In genomic region chr16:81876273-81876900, GRCh38 we compare ENCODE assay signal across 1 cellular context.
TF ChIP-seq lines count a peak whose summit lies in the region.

No MANE protein-coding gene starts in this region.

TF ChIP-seq in GM23338, 12 proteins besides CTCF, POLR2A, EP300 and RAD21 (continued from another document):
- TF ChIP-seq, protein P1, sequence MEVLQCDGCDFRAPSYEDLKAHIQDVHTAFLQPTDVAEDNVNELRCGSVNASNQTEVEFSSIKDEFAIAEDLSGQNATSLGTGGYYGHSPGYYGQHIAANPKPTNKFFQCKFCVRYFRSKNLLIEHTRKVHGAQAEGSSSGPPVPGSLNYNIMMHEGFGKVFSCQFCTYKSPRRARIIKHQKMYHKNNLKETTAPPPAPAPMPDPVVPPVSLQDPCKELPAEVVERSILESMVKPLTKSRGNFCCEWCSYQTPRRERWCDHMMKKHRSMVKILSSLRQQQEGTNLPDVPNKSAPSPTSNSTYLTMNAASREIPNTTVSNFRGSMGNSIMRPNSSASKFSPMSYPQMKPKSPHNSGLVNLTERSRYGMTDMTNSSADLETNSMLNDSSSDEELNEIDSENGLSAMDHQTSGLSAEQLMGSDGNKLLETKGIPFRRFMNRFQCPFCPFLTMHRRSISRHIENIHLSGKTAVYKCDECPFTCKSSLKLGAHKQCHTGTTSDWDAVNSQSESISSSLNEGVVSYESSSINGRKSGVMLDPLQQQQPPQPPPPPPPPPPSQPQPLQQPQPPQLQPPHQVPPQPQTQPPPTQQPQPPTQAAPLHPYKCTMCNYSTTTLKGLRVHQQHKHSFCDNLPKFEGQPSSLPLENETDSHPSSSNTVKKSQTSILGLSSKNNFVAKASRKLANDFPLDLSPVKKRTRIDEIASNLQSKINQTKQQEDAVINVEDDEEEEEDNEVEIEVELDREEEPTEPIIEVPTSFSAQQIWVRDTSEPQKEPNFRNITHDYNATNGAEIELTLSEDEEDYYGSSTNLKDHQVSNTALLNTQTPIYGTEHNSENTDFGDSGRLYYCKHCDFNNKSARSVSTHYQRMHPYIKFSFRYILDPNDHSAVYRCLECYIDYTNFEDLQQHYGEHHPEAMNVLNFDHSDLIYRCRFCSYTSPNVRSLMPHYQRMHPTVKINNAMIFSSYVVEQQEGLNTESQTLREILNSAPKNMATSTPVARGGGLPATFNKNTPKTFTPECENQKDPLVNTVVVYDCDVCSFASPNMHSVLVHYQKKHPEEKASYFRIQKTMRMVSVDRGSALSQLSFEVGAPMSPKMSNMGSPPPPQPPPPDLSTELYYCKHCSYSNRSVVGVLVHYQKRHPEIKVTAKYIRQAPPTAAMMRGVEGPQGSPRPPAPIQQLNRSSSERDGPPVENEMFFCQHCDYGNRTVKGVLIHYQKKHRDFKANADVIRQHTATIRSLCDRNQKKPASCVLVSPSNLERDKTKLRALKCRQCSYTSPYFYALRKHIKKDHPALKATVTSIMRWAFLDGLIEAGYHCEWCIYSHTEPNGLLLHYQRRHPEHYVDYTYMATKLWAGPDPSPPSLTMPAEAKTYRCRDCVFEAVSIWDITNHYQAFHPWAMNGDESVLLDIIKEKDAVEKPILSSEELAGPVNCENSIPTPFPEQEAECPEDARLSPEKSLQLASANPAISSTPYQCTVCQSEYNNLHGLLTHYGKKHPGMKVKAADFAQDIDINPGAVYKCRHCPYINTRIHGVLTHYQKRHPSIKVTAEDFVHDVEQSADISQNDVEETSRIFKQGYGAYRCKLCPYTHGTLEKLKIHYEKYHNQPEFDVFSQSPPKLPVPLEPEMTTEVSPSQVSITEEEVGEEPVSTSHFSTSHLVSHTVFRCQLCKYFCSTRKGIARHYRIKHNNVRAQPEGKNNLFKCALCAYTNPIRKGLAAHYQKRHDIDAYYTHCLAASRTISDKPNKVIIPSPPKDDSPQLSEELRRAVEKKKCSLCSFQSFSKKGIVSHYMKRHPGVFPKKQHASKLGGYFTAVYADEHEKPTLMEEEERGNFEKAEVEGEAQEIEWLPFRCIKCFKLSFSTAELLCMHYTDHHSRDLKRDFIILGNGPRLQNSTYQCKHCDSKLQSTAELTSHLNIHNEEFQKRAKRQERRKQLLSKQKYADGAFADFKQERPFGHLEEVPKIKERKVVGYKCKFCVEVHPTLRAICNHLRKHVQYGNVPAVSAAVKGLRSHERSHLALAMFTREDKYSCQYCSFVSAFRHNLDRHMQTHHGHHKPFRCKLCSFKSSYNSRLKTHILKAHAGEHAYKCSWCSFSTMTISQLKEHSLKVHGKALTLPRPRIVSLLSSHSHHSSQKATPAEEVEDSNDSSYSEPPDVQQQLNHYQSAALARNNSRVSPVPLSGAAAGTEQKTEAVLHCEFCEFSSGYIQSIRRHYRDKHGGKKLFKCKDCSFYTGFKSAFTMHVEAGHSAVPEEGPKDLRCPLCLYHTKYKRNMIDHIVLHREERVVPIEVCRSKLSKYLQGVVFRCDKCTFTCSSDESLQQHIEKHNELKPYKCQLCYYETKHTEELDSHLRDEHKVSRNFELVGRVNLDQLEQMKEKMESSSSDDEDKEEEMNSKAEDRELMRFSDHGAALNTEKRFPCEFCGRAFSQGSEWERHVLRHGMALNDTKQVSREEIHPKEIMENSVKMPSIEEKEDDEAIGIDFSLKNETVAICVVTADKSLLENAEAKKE (CRISPR knock-in tag; IDR thresholded peaks at IDR 0.05), result no peak
